Comparison of ENCODE assay signal across 8 cellular contexts in genomic region chr1:234326493-234327366, GRCh38. TPM values are rescaled to one million over a fixed set of nuclear protein-coding genes. Genes with fewer than 3 reads are reported as not detected.
DNase-seq lines count a peak whose midpoint lies in the region; ATAC-seq and TF ChIP-seq lines count a peak whose summit lies in the region.

No MANE protein-coding gene starts in this region.

- 24% methylated on average over 20 of the region's 20 CpGs for WGBS in right cardiac atrium

- ATAC-seq in GM21423 (IDR thresholded peaks at IDR 0.05; ENCODE audit: unreplicated experiment) (peak; percentile 82), SK-N-SH treated with all-trans-retinoic acid at 6 μM for 48 hours (peak; percentile 91), right cardiac atrium (peak; percentile 71 to 73), gastrocnemius medialis (peak; percentile 89 to 90)

- H3K36me3 Mint-ChIP-seq in activated naive CD8-positive, alpha-beta T cell = peaks cover 4% of the 10 kb centered on the region

- H3K4me1 Mint-ChIP-seq in activated naive CD8-positive, alpha-beta T cell (ENCODE audit: low read depth) = peaks cover 29% of the 10 kb centered on the region

- in situ Hi-C loops in Caki2 (cut with HindIII; ENCODE audit: low pct_unique_long_range_greater_than_20kb, low sequenced_read_pairs) = no loop called here
- in situ Hi-C loops in gastrocnemius medialis (cut with MboI; ENCODE audit: low sequenced_read_pairs in 4 of 4) = no loop called here

- no peaks in the 10 kb centered on the region for H3K9me3 Mint-ChIP-seq in activated naive CD8-positive, alpha-beta T cell (ENCODE audit: low read depth)

- H3K27ac ChIP-seq in right cardiac atrium (ENCODE audit: low read length) = no peak overlapping the region
- H3K27ac ChIP-seq in gastrocnemius medialis = no peak overlapping the region

- no peak for TF ChIP-seq POLR2A in gastrocnemius medialis (IDR thresholded peaks at IDR 0.05)

- peak overlapping the region; percentile 82 for H3K4me3 Mint-ChIP-seq in activated naive CD8-positive, alpha-beta T cell

- peak; percentile 21 to 78 (median 59) for TF ChIP-seq CTCF in gastrocnemius medialis (IDR thresholded peaks at IDR 0.05 in 4 of 5, conservative IDR thresholded peaks at IDR 0.05 in 1 of 5)

- peak; percentile 8 for DNase-seq in Caki2 (ENCODE audit: low read depth)
- DNase-seq in HuH-7.5 (ENCODE audit: low spot score) = peak; percentile 40
- peak; percentile 33 to 67 (median 53) for DNase-seq in right cardiac atrium
- no peak for DNase-seq in gastrocnemius medialis
- no peak for DNase-seq in posterior vena cava (ENCODE audit: low spot score)

- H3K9me3 ChIP-seq in right cardiac atrium (ENCODE audit: control insufficient read depth, low read length) (no peaks in the 10 kb centered on the region), gastrocnemius medialis (no peaks in the 10 kb centered on the region)

- H3K27ac Mint-ChIP-seq in activated naive CD8-positive, alpha-beta T cell = peak overlapping the region; percentile 86

- no peaks in the 10 kb centered on the region for H3K36me3 ChIP-seq in gastrocnemius medialis

- intact Hi-C loops in right cardiac atrium (cut with DNase I) = no loop called here
- intact Hi-C loops in gastrocnemius medialis (cut with DNase I; ENCODE audit: low total_unique reads) = no loop called here
- intact Hi-C loops in posterior vena cava (cut with DNase I) = no loop called here

- peak overlapping the region; percentile 28 for H3K4me3 ChIP-seq in right cardiac atrium (ENCODE audit: low read length)
- H3K4me3 ChIP-seq in gastrocnemius medialis = peak overlapping the region; percentile 15 to 50 (median 27)

- H3K27me3 ChIP-seq in right cardiac atrium (ENCODE audit: control insufficient read depth, insufficient read depth) = no peaks in the 10 kb centered on the region
- H3K27me3 ChIP-seq in gastrocnemius medialis = peaks cover 2 to 14% (median 7%) of the 10 kb centered on the region in 3 donors

- peaks cover 10% of the 10 kb centered on the region for H3K27me3 Mint-ChIP-seq in activated naive CD8-positive, alpha-beta T cell

- H3K4me1 ChIP-seq in right cardiac atrium (ENCODE audit: control insufficient read depth, insufficient read depth, low read length) (no peaks in the 10 kb centered on the region), gastrocnemius medialis (no peaks in the 10 kb centered on the region)

TF ChIP-seq in SK-N-SH treated with all-trans-retinoic acid at 6 μM for 48 hours, 23 proteins besides CTCF, POLR2A, EP300 and RAD21:
- TF ChIP-seq ZNF565 (CRISPR knock-in tag; conservative IDR thresholded peaks at IDR 0.05; ENCODE audit: low read depth) = no peak
- TF ChIP-seq TCF4 (CRISPR knock-in tag; IDR thresholded peaks at IDR 0.05; ENCODE audit: borderline replicate concordance) = no peak
- no peak for TF ChIP-seq CSDC2 (CRISPR knock-in tag; IDR thresholded peaks at IDR 0.05)
- no peak for TF ChIP-seq OSR1 (CRISPR knock-in tag; IDR thresholded peaks at IDR 0.05)
- no peak for TF ChIP-seq ARNTL (CRISPR knock-in tag; IDR thresholded peaks at IDR 0.05; ENCODE audit: borderline replicate concordance, low read depth)

RNA-seq across cellular contexts. Expression of gene COA6, which starts 46.5 kb away (rescaled TPM):
- total RNA-seq in Caki2 (2014; rRNA removed; shearing (Covaris generic); ENCODE audit: low replicate concordance) = 73.3 and 122 TPM in 2 replicates
- total RNA-seq in right cardiac atrium (10 to 100 TPM; 24.7 to 41.4 (median 34.8) TPM), gastrocnemius medialis (100 to 1,000 TPM in 1 of 4 donors, 10 to 100 TPM in 3; 53.7 to 113 (median 58.7) TPM), posterior vena cava (10 to 100 TPM; 13.9 to 19.3 TPM)
- 94.3 TPM for polyA plus RNA-seq in right cardiac atrium

Comparison
In these comparisons a context has a peak if more than half of its experiments do, and no peak if none do; other contexts are left out.
1. DNase-seq: peak in Caki2 (single experiment), HuH-7.5 (single experiment) and right cardiac atrium (3 of 3); none in gastrocnemius medialis (0 of 2) and posterior vena cava (single experiment).
2. Peak in every context shown above with its lines, with median percentiles within 50 percentile points of each other: ATAC-seq.